ENCODE assay signal across 1 cellular context in the genomic region with DNA sequence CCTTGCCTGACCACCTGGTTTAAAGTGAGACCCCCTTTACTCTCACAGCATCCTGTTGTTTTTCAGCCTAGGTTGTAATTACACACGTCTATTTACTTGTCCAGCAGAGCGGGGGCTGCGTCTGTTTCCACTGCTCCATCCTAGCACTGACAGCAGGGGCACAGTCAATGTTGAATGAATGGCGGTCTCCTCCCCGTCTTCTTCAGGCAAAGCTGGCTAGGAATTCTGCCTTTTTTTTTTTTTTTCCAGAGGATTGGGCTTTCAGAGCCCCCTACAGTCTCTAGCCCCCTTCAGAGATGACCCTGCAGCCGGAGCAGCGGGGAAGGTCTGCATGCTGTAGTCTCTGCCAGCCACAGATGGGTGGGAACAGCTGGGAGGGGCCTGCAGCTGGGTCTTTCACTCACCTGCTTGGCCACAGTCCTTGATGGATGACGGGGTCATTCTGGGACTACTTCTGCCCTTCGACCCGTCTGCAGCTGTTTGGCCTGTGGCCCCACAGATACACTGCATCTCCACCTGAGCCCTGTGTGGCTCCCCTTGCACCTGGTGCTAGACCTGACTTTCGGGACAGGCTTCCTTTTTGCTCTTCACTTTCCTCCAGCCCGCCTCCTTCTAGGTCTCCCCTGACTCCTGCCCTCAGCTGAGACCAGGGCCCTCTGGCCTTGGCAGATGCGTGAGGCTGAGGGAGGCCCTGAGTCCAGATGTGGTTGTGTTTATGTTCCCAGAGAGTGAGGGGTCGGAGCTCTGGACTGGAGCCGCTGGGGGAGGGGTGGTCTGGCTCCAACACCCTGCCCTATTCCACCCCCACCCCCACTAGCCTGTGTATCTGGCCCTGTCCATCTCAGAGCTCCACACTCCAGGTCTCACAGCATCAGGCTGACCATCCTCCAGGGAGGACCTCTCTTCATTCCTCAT.
TF ChIP-seq lines count a peak whose summit lies in the region.

No MANE protein-coding gene starts in this region.

TF ChIP-seq in HepG2, 621 proteins besides CTCF, POLR2A, EP300 and RAD21 (continues in another document):
- TF ChIP-seq ZNF350 (CRISPR knock-in tag; IDR thresholded peaks at IDR 0.05; ENCODE audit: borderline replicate concordance, low read depth) = no peak
- TF ChIP-seq KAT8 (CRISPR knock-in tag; IDR thresholded peaks at IDR 0.05) = no peak
- no peak for TF ChIP-seq PHB2 (IDR thresholded peaks at IDR 0.05; ENCODE audit: partially characterized antibody)
- TF ChIP-seq RARG (CRISPR knock-in tag; IDR thresholded peaks at IDR 0.05; ENCODE audit: low read depth) = no peak
- TF ChIP-seq ZNF567 (CRISPR knock-in tag; IDR thresholded peaks at IDR 0.05; ENCODE audit: borderline replicate concordance) = no peak
- no peak for TF ChIP-seq ZFYVE20 (CRISPR knock-in tag; IDR thresholded peaks at IDR 0.05; ENCODE audit: borderline replicate concordance, low read depth)
- TF ChIP-seq HMGA1 (CRISPR knock-in tag; conservative IDR thresholded peaks at IDR 0.05) = no peak
- TF ChIP-seq NR2F6 (IDR thresholded peaks at IDR 0.05) = no peak
- TF ChIP-seq NR2F6 (CRISPR knock-in tag; IDR thresholded peaks at IDR 0.05) = 0 out of 2 replicates have a peak, but pooled peaks have one; percentile 11
- peak; percentile 83; the same call in 1 of the 2 replicates for TF ChIP-seq THRA (CRISPR knock-in tag; IDR thresholded peaks at IDR 0.05; ENCODE audit: borderline replicate concordance)
- no peak for TF ChIP-seq ZBTB42 (CRISPR knock-in tag; IDR thresholded peaks at IDR 0.05)
- no peak for TF ChIP-seq SIX4 (CRISPR knock-in tag; IDR thresholded peaks at IDR 0.05)
- TF ChIP-seq KMT2B (CRISPR knock-in tag; IDR thresholded peaks at IDR 0.05) = no peak
- TF ChIP-seq ZBTB4 (CRISPR knock-in tag; IDR thresholded peaks at IDR 0.05; ENCODE audit: borderline replicate concordance) = no peak
- no peak for TF ChIP-seq SOX5 (CRISPR knock-in tag; IDR thresholded peaks at IDR 0.05; ENCODE audit: borderline replicate concordance)
- TF ChIP-seq, protein P1, sequence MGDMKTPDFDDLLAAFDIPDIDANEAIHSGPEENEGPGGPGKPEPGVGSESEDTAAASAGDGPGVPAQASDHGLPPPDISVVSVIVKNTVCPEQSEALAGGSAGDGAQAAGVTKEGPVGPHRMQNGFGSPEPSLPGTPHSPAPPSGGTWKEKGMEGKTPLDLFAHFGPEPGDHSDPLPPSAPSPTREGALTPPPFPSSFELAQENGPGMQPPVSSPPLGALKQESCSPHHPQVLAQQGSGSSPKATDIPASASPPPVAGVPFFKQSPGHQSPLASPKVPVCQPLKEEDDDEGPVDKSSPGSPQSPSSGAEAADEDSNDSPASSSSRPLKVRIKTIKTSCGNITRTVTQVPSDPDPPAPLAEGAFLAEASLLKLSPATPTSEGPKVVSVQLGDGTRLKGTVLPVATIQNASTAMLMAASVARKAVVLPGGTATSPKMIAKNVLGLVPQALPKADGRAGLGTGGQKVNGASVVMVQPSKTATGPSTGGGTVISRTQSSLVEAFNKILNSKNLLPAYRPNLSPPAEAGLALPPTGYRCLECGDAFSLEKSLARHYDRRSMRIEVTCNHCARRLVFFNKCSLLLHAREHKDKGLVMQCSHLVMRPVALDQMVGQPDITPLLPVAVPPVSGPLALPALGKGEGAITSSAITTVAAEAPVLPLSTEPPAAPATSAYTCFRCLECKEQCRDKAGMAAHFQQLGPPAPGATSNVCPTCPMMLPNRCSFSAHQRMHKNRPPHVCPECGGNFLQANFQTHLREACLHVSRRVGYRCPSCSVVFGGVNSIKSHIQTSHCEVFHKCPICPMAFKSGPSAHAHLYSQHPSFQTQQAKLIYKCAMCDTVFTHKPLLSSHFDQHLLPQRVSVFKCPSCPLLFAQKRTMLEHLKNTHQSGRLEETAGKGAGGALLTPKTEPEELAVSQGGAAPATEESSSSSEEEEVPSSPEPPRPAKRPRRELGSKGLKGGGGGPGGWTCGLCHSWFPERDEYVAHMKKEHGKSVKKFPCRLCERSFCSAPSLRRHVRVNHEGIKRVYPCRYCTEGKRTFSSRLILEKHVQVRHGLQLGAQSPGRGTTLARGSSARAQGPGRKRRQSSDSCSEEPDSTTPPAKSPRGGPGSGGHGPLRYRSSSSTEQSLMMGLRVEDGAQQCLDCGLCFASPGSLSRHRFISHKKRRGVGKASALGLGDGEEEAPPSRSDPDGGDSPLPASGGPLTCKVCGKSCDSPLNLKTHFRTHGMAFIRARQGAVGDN (CRISPR knock-in tag; IDR thresholded peaks at IDR 0.05) = peak; percentile 37; the same call in 1 of the 2 replicates
- TF ChIP-seq NCOA1 (CRISPR knock-in tag; IDR thresholded peaks at IDR 0.05) = no peak
- no peak for TF ChIP-seq PBX3 (CRISPR knock-in tag; IDR thresholded peaks at IDR 0.05; ENCODE audit: borderline replicate concordance)
- TF ChIP-seq RORA (CRISPR knock-in tag; IDR thresholded peaks at IDR 0.05) = no peak
- no peak for TF ChIP-seq ISX (CRISPR knock-in tag; conservative IDR thresholded peaks at IDR 0.05)
- no peak for TF ChIP-seq FIP1L1 (IDR thresholded peaks at IDR 0.05; ENCODE audit: borderline replicate concordance, insufficient read depth, low read depth, low read length)
- no peak for TF ChIP-seq ZNF20 (CRISPR knock-in tag; IDR thresholded peaks at IDR 0.05)
- no peak for TF ChIP-seq ZNF564 (CRISPR knock-in tag; IDR thresholded peaks at IDR 0.05)
- no peak for TF ChIP-seq SP5 (CRISPR knock-in tag; IDR thresholded peaks at IDR 0.05; ENCODE audit: borderline replicate concordance, low read depth)
- TF ChIP-seq POLR2AphosphoS5 (IDR thresholded peaks at IDR 0.05; ENCODE audit: low read depth, low read length) = no peak
- TF ChIP-seq PRMT3 (CRISPR knock-in tag; IDR thresholded peaks at IDR 0.05; ENCODE audit: borderline replicate concordance, low read depth) = no peak
- TF ChIP-seq ZNF292 (CRISPR knock-in tag; IDR thresholded peaks at IDR 0.05; ENCODE audit: borderline replicate concordance, low read depth) = no peak
- TF ChIP-seq ZNF709 (CRISPR knock-in tag; IDR thresholded peaks at IDR 0.05) = peak; percentile 31; the same call in 1 of the 2 replicates
- TF ChIP-seq RBAK (CRISPR knock-in tag; IDR thresholded peaks at IDR 0.05) = no peak
- TF ChIP-seq, protein P2, sequence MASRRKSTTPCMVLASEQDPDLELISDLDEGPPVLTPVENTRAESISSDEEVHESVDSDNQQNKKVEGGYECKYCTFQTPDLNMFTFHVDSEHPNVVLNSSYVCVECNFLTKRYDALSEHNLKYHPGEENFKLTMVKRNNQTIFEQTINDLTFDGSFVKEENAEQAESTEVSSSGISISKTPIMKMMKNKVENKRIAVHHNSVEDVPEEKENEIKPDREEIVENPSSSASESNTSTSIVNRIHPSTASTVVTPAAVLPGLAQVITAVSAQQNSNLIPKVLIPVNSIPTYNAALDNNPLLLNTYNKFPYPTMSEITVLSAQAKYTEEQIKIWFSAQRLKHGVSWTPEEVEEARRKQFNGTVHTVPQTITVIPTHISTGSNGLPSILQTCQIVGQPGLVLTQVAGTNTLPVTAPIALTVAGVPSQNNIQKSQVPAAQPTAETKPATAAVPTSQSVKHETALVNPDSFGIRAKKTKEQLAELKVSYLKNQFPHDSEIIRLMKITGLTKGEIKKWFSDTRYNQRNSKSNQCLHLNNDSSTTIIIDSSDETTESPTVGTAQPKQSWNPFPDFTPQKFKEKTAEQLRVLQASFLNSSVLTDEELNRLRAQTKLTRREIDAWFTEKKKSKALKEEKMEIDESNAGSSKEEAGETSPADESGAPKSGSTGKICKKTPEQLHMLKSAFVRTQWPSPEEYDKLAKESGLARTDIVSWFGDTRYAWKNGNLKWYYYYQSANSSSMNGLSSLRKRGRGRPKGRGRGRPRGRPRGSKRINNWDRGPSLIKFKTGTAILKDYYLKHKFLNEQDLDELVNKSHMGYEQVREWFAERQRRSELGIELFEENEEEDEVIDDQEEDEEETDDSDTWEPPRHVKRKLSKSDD (CRISPR knock-in tag; IDR thresholded peaks at IDR 0.05; ENCODE audit: low read depth) = no peak
- TF ChIP-seq ZNF281 (CRISPR knock-in tag; IDR thresholded peaks at IDR 0.05; ENCODE audit: borderline replicate concordance) = 0 out of 2 replicates have a peak, but pooled peaks have one; percentile 36
- no peak for TF ChIP-seq PITX1 (CRISPR knock-in tag; IDR thresholded peaks at IDR 0.05)
- TF ChIP-seq ZNF891 (CRISPR knock-in tag; IDR thresholded peaks at IDR 0.05) = no peak
- TF ChIP-seq CC2D1A (CRISPR knock-in tag; IDR thresholded peaks at IDR 0.05) = no peak
- no peak for TF ChIP-seq KLF15 (CRISPR knock-in tag; IDR thresholded peaks at IDR 0.05; ENCODE audit: borderline replicate concordance)
- no peak for TF ChIP-seq ZSCAN31 (CRISPR knock-in tag; IDR thresholded peaks at IDR 0.05; ENCODE audit: low read depth)
- TF ChIP-seq RXRB (CRISPR knock-in tag; IDR thresholded peaks at IDR 0.05; ENCODE audit: borderline replicate concordance) = no peak
- TF ChIP-seq, protein P3, sequence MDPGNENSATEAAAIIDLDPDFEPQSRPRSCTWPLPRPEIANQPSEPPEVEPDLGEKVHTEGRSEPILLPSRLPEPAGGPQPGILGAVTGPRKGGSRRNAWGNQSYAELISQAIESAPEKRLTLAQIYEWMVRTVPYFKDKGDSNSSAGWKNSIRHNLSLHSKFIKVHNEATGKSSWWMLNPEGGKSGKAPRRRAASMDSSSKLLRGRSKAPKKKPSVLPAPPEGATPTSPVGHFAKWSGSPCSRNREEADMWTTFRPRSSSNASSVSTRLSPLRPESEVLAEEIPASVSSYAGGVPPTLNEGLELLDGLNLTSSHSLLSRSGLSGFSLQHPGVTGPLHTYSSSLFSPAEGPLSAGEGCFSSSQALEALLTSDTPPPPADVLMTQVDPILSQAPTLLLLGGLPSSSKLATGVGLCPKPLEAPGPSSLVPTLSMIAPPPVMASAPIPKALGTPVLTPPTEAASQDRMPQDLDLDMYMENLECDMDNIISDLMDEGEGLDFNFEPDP (CRISPR knock-in tag; conservative IDR thresholded peaks at IDR 0.05) = no peak
- no peak for TF ChIP-seq ZSCAN5A (CRISPR knock-in tag; IDR thresholded peaks at IDR 0.05; ENCODE audit: borderline replicate concordance)
- no peak for TF ChIP-seq SAFB2 (CRISPR knock-in tag; IDR thresholded peaks at IDR 0.05; ENCODE audit: borderline replicate concordance, low read depth)
